Comparison of ENCODE assay signal across 8 cellular contexts in genomic region chr6:18155273-18155863, GRCh38. TPM values are rescaled to one million over a fixed set of nuclear protein-coding genes. Genes with fewer than 3 reads are reported as not detected.
DNase-seq lines count a peak whose midpoint lies in the region; ATAC-seq, FAIRE-seq and TF ChIP-seq lines count a peak whose summit lies in the region.

Gene KDM1B (plus strand): TSS chr6:18155422. CDS start chr6:18159896, 4,474 bp downstream.

- CTCF ChIA-PET in activated CD8-positive, alpha-beta T cell treated with anti-CD3 and anti-CD28 coated beads, Interleukin-2, amount 10 ng/mL, durations not matched to agents 7 days and 5 days (lab: Charles Lee), result no interaction called here
- CTCF ChIA-PET in H1 (lab: Charles Lee; ENCODE audit: partially characterized antibody), result interaction anchor here (0.6 kb wide), 2 partner anchors 27 to 38 kb away, joined by 3 read pairs; no protein-coding TSS in a partner anchor

- H3K9me3 ChIP-seq in H1 (ENCODE audit: insufficient read depth in 2 of 2, low read depth in 1 of 2, low read length in 1 of 2) (no peaks in the 10 kb centered on the region), mesenchymal stem cell (ENCODE audit: control insufficient read depth, low read length) (no peaks in the 10 kb centered on the region)

- no peak within 1 kb of the TSS for H4K5ac ChIP-seq in H1 (ENCODE audit: insufficient read length, low read depth, low read length)

- H2BK5ac ChIP-seq in H1 (ENCODE audit: low read depth, low read length) (no peak within 1 kb of the TSS; the same call in 1 of the 2 replicates), mesenchymal stem cell (ENCODE audit: low read depth, low read length, poor library complexity, severe bottlenecking) (no peak within 1 kb of the TSS)

- H4K8ac ChIP-seq in H1 (ENCODE audit: extremely low read depth, insufficient read depth, low read length), result no peak within 1 kb of the TSS; the same call in 1 of the 2 replicates
- peak within 1 kb of the TSS; percentile 92 for H4K8ac ChIP-seq in mesenchymal stem cell (ENCODE audit: low read length)

- peak within 1 kb of the TSS; percentile 79 for H3K56ac ChIP-seq in H1 (replicated peaks; ENCODE audit: insufficient read length, low read depth, low read length)

- H3K4me3 Mint-ChIP-seq in activated CD8-positive, alpha-beta T cell treated with anti-CD3 and anti-CD28 coated beads, Interleukin-2, amount 10 ng/mL, durations not matched to agents 7 days and 5 days, result peak within 1 kb of the TSS; percentile 98

- H3K4me1 ChIP-seq in H1 (replicated peaks in 1 of 4; ENCODE audit: control insufficient read depth in 3 of 4, insufficient read depth in 4 of 4, low read length in 3 of 4) (peaks cover 0 to 3% (median 1%) of the 10 kb centered on the region in 4 experiments; a peak in 2 of 7 replicates), mesenchymal stem cell (ENCODE audit: control insufficient read depth, insufficient read depth, low read depth, low read length) (peaks cover 3% of the 10 kb centered on the region)

- no peak within 1 kb of the TSS for H2BK15ac ChIP-seq in H1 (ENCODE audit: low read length)
- peak within 1 kb of the TSS; percentile 93 for H2BK15ac ChIP-seq in mesenchymal stem cell (ENCODE audit: low read depth, poor library complexity, severe bottlenecking)

- TF ChIP-seq EP300 in H1 (IDR thresholded peaks at IDR 0.05; ENCODE audit: borderline replicate concordance in 1 of 2, low read depth in 2 of 2, low read length in 2 of 2), result 0 out of 3 replicates have a peak, but pooled peaks of 1 of the 2 experiments have one; percentile 68

- DNase-seq in CD1c-positive myeloid dendritic cell (ENCODE audit: extremely low spot score), result peak; percentile 99
- peak; percentile 98 for DNase-seq in NCI-H748 treated with DMSO at 0.1 percent for 48 hours (lab: John Stamatoyannopoulos, UW)
- DNase-seq in activated CD8-positive, alpha-beta T cell treated with anti-CD3 and anti-CD28 coated beads, Interleukin-2, amount 10 ng/mL, durations not matched to agents 7 days and 5 days, result peak; percentile 98
- DNase-seq in H1 (ENCODE audit: low read depth in 1 of 2, low spot score in 2 of 2), result peak in 1 of 2 experiments; percentile 91
- peak; percentile 98 for DNase-seq in mesenchymal stem cell
- peak; percentile 99 for DNase-seq in stimulated activated CD8-positive, alpha-beta memory T cell treated with anti-CD3 and anti-CD28 coated beads, Interleukin-12 subunit alpha, Interleukin-12 subunit beta, amount 100 ng/mL, for 4 hours (ENCODE audit: low read depth)

- no peak within 1 kb of the TSS for H2BK12ac ChIP-seq in H1 (ENCODE audit: low read depth, low read length)
- H2BK12ac ChIP-seq in mesenchymal stem cell (ENCODE audit: low read length in 2 of 2), result peak within 1 kb of the TSS in 1 of 2 experiments; percentile 37

- H3K27ac ChIP-seq in H1 (ENCODE audit: low read depth, low read length), result peak within 1 kb of the TSS; percentile 67; the same call in 1 of the 2 replicates
- H3K27ac ChIP-seq in mesenchymal stem cell (ENCODE audit: low read length, poor library complexity, severe bottlenecking), result peak within 1 kb of the TSS; percentile 38

- peaks cover 31% of the 10 kb centered on the region for H3K4me1 Mint-ChIP-seq in activated CD8-positive, alpha-beta T cell treated with anti-CD3 and anti-CD28 coated beads, Interleukin-2, amount 10 ng/mL, durations not matched to agents 7 days and 5 days (ENCODE audit: low read depth)

- H3K14ac ChIP-seq in H1 (ENCODE audit: insufficient read length), result no peak within 1 kb of the TSS
- H3K14ac ChIP-seq in mesenchymal stem cell (ENCODE audit: low read length in 2 of 2), result peak within 1 kb of the TSS in 1 of 2 experiments; percentile 85

- H3K79me1 ChIP-seq in H1 (ENCODE audit: low read depth, low read length) (no peaks in the 10 kb centered on the region), mesenchymal stem cell (replicated peaks; ENCODE audit: low read length, poor library complexity, severe bottlenecking) (peaks cover 17% of the 10 kb centered on the region)

- peaks cover 5% of the 10 kb centered on the region for H3K36me3 Mint-ChIP-seq in activated CD8-positive, alpha-beta T cell treated with anti-CD3 and anti-CD28 coated beads, Interleukin-2, amount 10 ng/mL, durations not matched to agents 7 days and 5 days (ENCODE audit: low read depth)

- POLR2A ChIA-PET in activated CD8-positive, alpha-beta T cell treated with anti-CD3 and anti-CD28 coated beads, Interleukin-2, amount 10 ng/mL, durations not matched to agents 7 days and 5 days (lab: Charles Lee), result interaction anchor here (0.6 to 1.4 kb wide), 2 partner anchors 21 to 448 kb away, joined by 3 to 5 read pairs; partner anchors contain the start of gene NUP153
- POLR2A ChIA-PET in H1 (lab: Charles Lee; ENCODE audit: partially characterized antibody), result interaction anchor here (0.6 to 1.6 kb wide), 2 partner anchors 13 to 15 kb away, joined by 3 to 5 read pairs; no protein-coding TSS in a partner anchor

- H3K4me3 ChIP-seq in H1 (ENCODE audit: extremely low read depth in 1 of 4, insufficient read depth in 2 of 4, low read depth in 3 of 4, low read length in 4 of 4) (peak within 1 kb of the TSS; percentile 84 to 99 (median 94)), mesenchymal stem cell (ENCODE audit: insufficient read depth in 1 of 2, low read depth in 1 of 2, low read length in 2 of 2) (peak within 1 kb of the TSS; percentile 93 to 97)

- H3K79me2 ChIP-seq in H1 (ENCODE audit: control insufficient read depth in 1 of 2, insufficient read depth in 2 of 2, low read length in 2 of 2), result no peaks in the 10 kb centered on the region

- H3K23me2 ChIP-seq in H1 (ENCODE audit: low read depth, low read length), result peaks cover 1% of the 10 kb centered on the region; the same call in 1 of the 2 replicates

- H3K27me3 ChIP-seq in H1 (replicated peaks in 1 of 4; ENCODE audit: control insufficient read depth in 3 of 4, extremely low read depth in 1 of 4, insufficient read depth in 3 of 4, low read length in 3 of 4) (no peaks in the 10 kb centered on the region), mesenchymal stem cell (ENCODE audit: control insufficient read depth in 1 of 2, insufficient read depth in 1 of 2, low read length in 2 of 2) (no peaks in the 10 kb centered on the region)

- no peak within 1 kb of the TSS for H2BK20ac ChIP-seq in H1 (ENCODE audit: low read length)

- H3K27ac Mint-ChIP-seq in activated CD8-positive, alpha-beta T cell treated with anti-CD3 and anti-CD28 coated beads, Interleukin-2, amount 10 ng/mL, durations not matched to agents 7 days and 5 days, result peak within 1 kb of the TSS; percentile 98

- WGBS in H1 (ENCODE audit: extremely low coverage in 1 of 2, insufficient coverage in 1 of 2, insufficient read length in 1 of 2, insufficient replicate concordance in 2 of 2, low coverage in 1 of 2, low lambda C conversion rate in 2 of 2, missing lambda C conversion rate in 1 of 2), 2 experiments, result 0% methylated on average over 35 of the region's 67 CpGs; no CpG with 5 or more reads in 1 of the 2 experiments
- WGBS in mesenchymal stem cell, result under 1% methylated on average over 54 of the region's 67 CpGs

- H3K27me3 Mint-ChIP-seq in activated CD8-positive, alpha-beta T cell treated with anti-CD3 and anti-CD28 coated beads, Interleukin-2, amount 10 ng/mL, durations not matched to agents 7 days and 5 days (ENCODE audit: low read depth), result no peaks in the 10 kb centered on the region

- H3K4me2 ChIP-seq in H1 (ENCODE audit: insufficient read depth in 1 of 2, low read depth in 2 of 2, low read length in 2 of 2), result peak within 1 kb of the TSS; percentile 71 to 78
- peak within 1 kb of the TSS; percentile 91 for H3K4me2 ChIP-seq in mesenchymal stem cell (ENCODE audit: low read length, poor library complexity, severe bottlenecking)

- H4K91ac ChIP-seq in H1 (replicated peaks; ENCODE audit: insufficient read length, low read length), result no peak within 1 kb of the TSS
- H4K91ac ChIP-seq in mesenchymal stem cell (ENCODE audit: low read length), result peak within 1 kb of the TSS; percentile 90

- H4K20me1 ChIP-seq in H1 (replicated peaks in 1 of 2; ENCODE audit: control insufficient read depth in 1 of 2, insufficient read depth in 2 of 2, low read length in 2 of 2), result no peaks in the 10 kb centered on the region

- TF ChIP-seq POLR2A in H1 (IDR thresholded peaks at IDR 0.05; ENCODE audit: control extremely low read depth in 1 of 2, low read depth in 2 of 2, low read length in 2 of 2), result no peak

- H3K9ac ChIP-seq in H1 (replicated peaks in 1 of 4; ENCODE audit: extremely low read depth in 1 of 4, low read depth in 3 of 4, low read length in 3 of 4) (peak within 1 kb of the TSS; percentile 76 to 85 (median 80)), mesenchymal stem cell (ENCODE audit: low read length) (peak within 1 kb of the TSS; percentile 95)

- TF ChIP-seq CTCF in H1 (IDR thresholded peaks at IDR 0.05; ENCODE audit: control extremely low read depth in 1 of 3, insufficient read depth in 1 of 3, low read depth in 1 of 3, low read length in 3 of 3), result no peak

- TF ChIP-seq RAD21 in H1 (IDR thresholded peaks at IDR 0.05 in 1 of 2, conservative IDR thresholded peaks at IDR 0.05 in 1 of 2; ENCODE audit: low read depth in 2 of 2, low read length in 2 of 2), result no peak

- H3K36me3 ChIP-seq in H1 (ENCODE audit: control insufficient read depth in 2 of 4, insufficient read depth in 4 of 4, low read length in 3 of 4) (peaks cover 0 to 3% (median 0%) of the 10 kb centered on the region in 4 experiments; a peak in 2 of 8 replicates), mesenchymal stem cell (ENCODE audit: control insufficient read depth in 1 of 2, insufficient read depth in 2 of 2, low read depth in 1 of 2, low read length in 2 of 2) (peaks cover 0 to 7% of the 10 kb centered on the region in 2 experiments)

- H3K4ac ChIP-seq in H1 (replicated peaks; ENCODE audit: insufficient read length, low read depth, low read length) (no peak within 1 kb of the TSS), mesenchymal stem cell (ENCODE audit: low read depth in 1 of 2, low read length in 2 of 2) (no peak within 1 kb of the TSS)

- H2AK5ac ChIP-seq in H1 (ENCODE audit: low read depth, low read length) (no peak within 1 kb of the TSS), mesenchymal stem cell (ENCODE audit: low read length, severe bottlenecking) (no peak within 1 kb of the TSS)

- H3K23ac ChIP-seq in H1 (ENCODE audit: insufficient read length) (no peak within 1 kb of the TSS), mesenchymal stem cell (ENCODE audit: low read length in 2 of 2) (peak within 1 kb of the TSS in 1 of 2 experiments; percentile 14)

- 0 out of 2 replicates have a peak within 1 kb of the TSS, but pooled peaks have one; percentile 32 for H3K18ac ChIP-seq in H1 (ENCODE audit: extremely low read depth, low read length)
- peak within 1 kb of the TSS; percentile 91 to 98 for H3K18ac ChIP-seq in mesenchymal stem cell (ENCODE audit: low read depth in 1 of 2, low read length in 2 of 2)

- ATAC-seq in GM19328 (IDR thresholded peaks at IDR 0.05; ENCODE audit: unreplicated experiment) (peak; percentile 87), HG03469 (IDR thresholded peaks at IDR 0.05; ENCODE audit: unreplicated experiment) (peak; percentile 79)
- ATAC-seq in activated CD8-positive, alpha-beta T cell treated with anti-CD3 and anti-CD28 coated beads, Interleukin-2, amount 10 ng/mL, durations not matched to agents 7 days and 5 days, result peak; percentile 94

- H2AFZ ChIP-seq in H1 (ENCODE audit: low read length) (peak within 1 kb of the TSS; percentile 85), mesenchymal stem cell (ENCODE audit: low read depth, low read length) (peak within 1 kb of the TSS; percentile 72)

- no peaks in the 10 kb centered on the region for H3K9me3 Mint-ChIP-seq in activated CD8-positive, alpha-beta T cell treated with anti-CD3 and anti-CD28 coated beads, Interleukin-2, amount 10 ng/mL, durations not matched to agents 7 days and 5 days (ENCODE audit: insufficient read depth)

- no peak for FAIRE-seq in H1 (lab: Jason Lieb, UNC)

- H2BK120ac ChIP-seq in H1 (replicated peaks; ENCODE audit: low read depth, low read length) (peak within 1 kb of the TSS; percentile 43), mesenchymal stem cell (ENCODE audit: low read depth, low read length) (peak within 1 kb of the TSS; percentile 42)

RNA-seq across cellular contexts. Expression of gene KDM1B, which starts in this region (rescaled TPM):
- 1 to 10 TPM; 9.6 to 9.9 TPM for total RNA-seq in activated CD8-positive, alpha-beta T cell treated with anti-CD3 and anti-CD28 coated beads, Interleukin-2, amount 10 ng/mL, durations not matched to agents 7 days and 5 days
- 7.5 and 7.7 TPM in 2 replicates for total RNA-seq in H1 (2021; fragmentation: NEBNext Ultra II Directional; extraction: Animal tissue kit (Norgen Biotek cat#: 25700))
- polyA plus RNA-seq in H1 (2011; rRNA removed), result 3.7 and 4.0 TPM in 2 replicates
- 4.3 TPM for polyA plus RNA-seq in H1 (2011; cell fraction: cytosol; rRNA removed)
- 5.2 TPM for polyA plus RNA-seq in H1 (2011; cell fraction: nucleus; rRNA removed)
- 6.3 to 9.2 TPM (median 7.2 TPM) in 4 replicates for polyA plus RNA-seq in H1 (2012, experiment 1 of 2)
- 0.75 TPM for polyA plus RNA-seq in H1 (2012, experiment 2 of 2)
- 4.2 TPM for polyA plus RNA-seq in H1 (2013, experiment 1 of 2)
- 4.4 TPM for polyA plus RNA-seq in H1 (2013, experiment 2 of 2)
- 9.6 and 14.6 TPM in 2 replicates for polyA minus RNA-seq in H1 (2011; rRNA and poly(A)+ RNA removed)
- polyA minus RNA-seq in H1 (2011; cell fraction: cytosol; rRNA and poly(A)+ RNA removed), result 6.2 TPM
- 8.8 TPM for polyA minus RNA-seq in H1 (2011; cell fraction: nucleus; rRNA and poly(A)+ RNA removed)
- 8.9 TPM for polyA plus RNA-seq in mesenchymal stem cell (2013, experiment 1 of 2)
- 9.3 TPM for polyA plus RNA-seq in mesenchymal stem cell (2013, experiment 2 of 2)
